Comparison of ENCODE assay signal across 14 cellular contexts in the genomic region with DNA sequence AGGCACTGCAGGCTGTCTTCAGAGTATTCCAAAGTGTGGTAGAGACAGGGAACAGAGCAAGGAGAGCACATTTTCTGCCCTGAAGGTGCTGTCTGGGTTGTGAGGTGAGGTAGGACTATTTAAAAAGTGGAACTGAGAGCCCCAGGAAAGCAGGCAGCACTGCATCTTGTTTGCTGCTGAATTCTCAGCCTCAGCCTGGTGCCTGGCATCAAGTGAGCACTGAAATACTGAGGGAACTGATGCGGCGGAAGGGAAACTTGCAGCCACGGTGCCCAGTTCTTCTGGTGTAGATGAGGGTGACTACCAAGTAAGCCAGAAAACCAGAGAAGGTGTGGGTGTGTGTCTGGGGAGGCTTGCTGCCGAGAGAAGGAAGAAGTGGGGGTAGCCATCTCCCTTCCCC. TPM values are rescaled to one million over a fixed set of nuclear protein-coding genes. Genes with fewer than 3 reads are reported as not detected.
A peak's percentile ranks its signal among the peaks of the same experiment; 100 is the strongest.
DNase-seq lines count a peak whose midpoint lies in the region; ATAC-seq and TF ChIP-seq lines count a peak whose summit lies in the region.
"Had no signal": no experiment of that assay in that cellular context is flagged by ENCODE, and none has a peak within 500 bp of the region (broad histone marks: within the 10 kb centered on the region; RNA-seq: fewer than 3 reads in every experiment).

No MANE protein-coding gene starts in this region.

- no peaks in the 10 kb centered on the region for H3K9me3 Mint-ChIP-seq in activated T-helper 17 cell treated with anti-CD3 and anti-CD28 coated beads, Interleukin-2, amount 50 U/mL, for 72 hours
- H3K9me3 Mint-ChIP-seq in stimulated activated naive B cell treated with anti-CD40 and anti-IgM and Interleukin-4, amounts not matched to agents 10 μg/mL and 1 μg/mL and 100 μg/mL, for 72 hours = no peaks in the 10 kb centered on the region

- WGBS in right cardiac atrium = 94% methylated on average over 4 of the region's 4 CpGs
- 91 to 99% methylated on average over 4 of the region's 4 CpGs for WGBS in heart right ventricle, 2 donors
- WGBS in upper lobe of left lung, 2 donors = 93 to 98% methylated on average over 4 of the region's 4 CpGs

- intact Hi-C loops in right cardiac atrium (cut with DNase I) (no loop called here), heart right ventricle (cut with DNase I) (no loop called here)

- H3K27me3 ChIP-seq in right cardiac atrium (ENCODE audit: control insufficient read depth, insufficient read depth) = no peaks in the 10 kb centered on the region
- H3K27me3 ChIP-seq in heart right ventricle = no peaks in the 10 kb centered on the region
- no peaks in the 10 kb centered on the region for H3K27me3 ChIP-seq in upper lobe of left lung
- H3K27me3 ChIP-seq: neutrophil had no signal

- peaks cover 27% of the 10 kb centered on the region for H3K36me3 Mint-ChIP-seq in activated T-helper 17 cell treated with anti-CD3 and anti-CD28 coated beads, Interleukin-2, amount 50 U/mL, for 72 hours (ENCODE audit: low read depth)
- H3K36me3 Mint-ChIP-seq in stimulated activated naive B cell treated with anti-CD40 and anti-IgM and Interleukin-4, amounts not matched to agents 10 μg/mL and 1 μg/mL and 100 μg/mL, for 72 hours = peaks cover 3 to 31% of the 10 kb centered on the region in 2 donors

- H3K4me3 ChIP-seq in right cardiac atrium (ENCODE audit: low read length) (no peak overlapping the region), heart right ventricle (no peak overlapping the region), upper lobe of left lung (no peak overlapping the region)
- H3K4me3 ChIP-seq: lung, thoracic aorta had no signal

- no peaks in the 10 kb centered on the region for H3K27me3 Mint-ChIP-seq in activated T-helper 17 cell treated with anti-CD3 and anti-CD28 coated beads, Interleukin-2, amount 50 U/mL, for 72 hours
- H3K27me3 Mint-ChIP-seq in stimulated activated naive B cell treated with anti-CD40 and anti-IgM and Interleukin-4, amounts not matched to agents 10 μg/mL and 1 μg/mL and 100 μg/mL, for 72 hours = no peaks in the 10 kb centered on the region

- H3K4me3 Mint-ChIP-seq in activated T-helper 17 cell treated with anti-CD3 and anti-CD28 coated beads, Interleukin-2, amount 50 U/mL, for 72 hours = peak overlapping the region; percentile 59
- peak overlapping the region; percentile 11 to 52 for H3K4me3 Mint-ChIP-seq in stimulated activated naive B cell treated with anti-CD40 and anti-IgM and Interleukin-4, amounts not matched to agents 10 μg/mL and 1 μg/mL and 100 μg/mL, for 72 hours

- DNase-seq in right cardiac atrium (no peak), heart right ventricle (no peak), GM19240 (ENCODE audit: insufficient read length, low spot score) (peak; percentile 14), upper lobe of left lung (no peak), NCI-H2171 treated with DMSO at 0.1 percent for 48 hours (lab: John Stamatoyannopoulos, UW) (no peak)
- peak; percentile 21 for DNase-seq in stimulated activated naive B cell treated with anti-CD40 and anti-IgM and Interleukin-4, amounts not matched to agents 10 μg/mL and 1 μg/mL and 100 μg/mL, for 72 hours
- DNase-seq: activated CD4-positive, CD25-positive, alpha-beta regulatory T cell; DMS79; NCI-H510A treated with DMSO at 0.1 percent for 48 hours had no signal

- H3K4me1 Mint-ChIP-seq in activated T-helper 17 cell treated with anti-CD3 and anti-CD28 coated beads, Interleukin-2, amount 50 U/mL, for 72 hours = peaks cover 53% of the 10 kb centered on the region
- H3K4me1 Mint-ChIP-seq in stimulated activated naive B cell treated with anti-CD40 and anti-IgM and Interleukin-4, amounts not matched to agents 10 μg/mL and 1 μg/mL and 100 μg/mL, for 72 hours = peaks cover 54 to 82% of the 10 kb centered on the region in 2 donors

- H3K36me3 ChIP-seq in heart right ventricle (peaks cover 0 to 28% (median 0%) of the 10 kb centered on the region in 9 donors), upper lobe of left lung (no peaks in the 10 kb centered on the region)
- H3K36me3 ChIP-seq: thoracic aorta had no signal

- TF ChIP-seq EP300 in upper lobe of left lung (IDR thresholded peaks at IDR 0.05) = no peak

- H3K27ac ChIP-seq in right cardiac atrium (ENCODE audit: low read length) (peak overlapping the region; percentile 13), heart right ventricle (peak overlapping the region in 1 of 10 donors; percentile 62), upper lobe of left lung (no peak overlapping the region)
- H3K27ac ChIP-seq: neutrophil had no signal

- H3K9me3 ChIP-seq in right cardiac atrium (ENCODE audit: control insufficient read depth, low read length) (no peaks in the 10 kb centered on the region), heart right ventricle (no peaks in the 10 kb centered on the region), upper lobe of left lung (no peaks in the 10 kb centered on the region)
- H3K9me3 ChIP-seq: neutrophil, thoracic aorta had no signal

- no peak for ATAC-seq in right cardiac atrium
- no peak for ATAC-seq in heart right ventricle
- peak; percentile 28 for ATAC-seq in activated T-helper 17 cell treated with anti-CD3 and anti-CD28 coated beads, Interleukin-2, amount 50 U/mL, for 72 hours (replicated peaks)
- ATAC-seq in stimulated activated naive B cell treated with anti-CD40 and anti-IgM and Interleukin-4, amounts not matched to agents 10 μg/mL and 1 μg/mL and 100 μg/mL, for 72 hours (replicated peaks) = peak; percentile 82 to 85
- no peak for ATAC-seq in HG03139 (IDR thresholded peaks at IDR 0.05; ENCODE audit: unreplicated experiment)
- ATAC-seq in upper lobe of left lung (ENCODE audit: low FRiP score in 2 of 2) = no peak

- no peak for TF ChIP-seq POLR2A in upper lobe of left lung (IDR thresholded peaks at IDR 0.05)

- peak overlapping the region; percentile 86 for H3K27ac Mint-ChIP-seq in activated T-helper 17 cell treated with anti-CD3 and anti-CD28 coated beads, Interleukin-2, amount 50 U/mL, for 72 hours
- H3K27ac Mint-ChIP-seq in stimulated activated naive B cell treated with anti-CD40 and anti-IgM and Interleukin-4, amounts not matched to agents 10 μg/mL and 1 μg/mL and 100 μg/mL, for 72 hours = peak overlapping the region; percentile 85

- H3K4me1 ChIP-seq in right cardiac atrium (ENCODE audit: control insufficient read depth, insufficient read depth, low read length) (peaks cover 24% of the 10 kb centered on the region), heart right ventricle (peaks cover 17 to 87% (median 62%) of the 10 kb centered on the region in 9 donors), upper lobe of left lung (peaks cover 31 to 57% (median 36%) of the 10 kb centered on the region in 4 donors)

- TF ChIP-seq CTCF in heart right ventricle (IDR thresholded peaks at IDR 0.05) (no peak), upper lobe of left lung (IDR thresholded peaks at IDR 0.05) (no peak)

RNA-seq across cellular contexts. Expression of a gene that starts 59.5 kb away (rescaled TPM):
- total RNA-seq in right cardiac atrium (10 to 100 TPM; 38.1 to 50.6 (median 39.8) TPM), heart right ventricle (10 to 100 TPM; 36.3 to 62.5 (median 56.0) TPM), upper lobe of left lung (100 to 1,000 TPM in 1 of 6 donors, 10 to 100 TPM in 5; 18.1 to 106 (median 60.3) TPM)
- polyA plus RNA-seq in right cardiac atrium (14.4 TPM), heart right ventricle (10 to 100 TPM in 1 of 2 donors, 1 to 10 TPM in 1; 1.7 to 21.6 TPM)
- 10 to 100 TPM; 45.3 to 59.1 TPM for total RNA-seq in activated T-helper 17 cell treated with anti-CD3 and anti-CD28 coated beads, Interleukin-2, amount 50 U/mL, for 72 hours

Comparison
In these comparisons a context has a peak if more than half of its experiments do, and no peak if none do; other contexts are left out.
1. ATAC-seq: peak in activated T-helper 17 cell treated with anti-CD3 and anti-CD28 coated beads, Interleukin-2, amount 50 U/mL, for 72 hours (single experiment) and stimulated activated naive B cell treated with anti-CD40 and anti-IgM and Interleukin-4, amounts not matched to agents 10 μg/mL and 1 μg/mL and 100 μg/mL, for 72 hours (2 of 2); none in right cardiac atrium (0 of 2), heart right ventricle (0 of 8), HG03139 (single experiment) and upper lobe of left lung (0 of 2).
2. DNase-seq: peak in GM19240 (single experiment) and stimulated activated naive B cell treated with anti-CD40 and anti-IgM and Interleukin-4, amounts not matched to agents 10 μg/mL and 1 μg/mL and 100 μg/mL, for 72 hours (single experiment); none in right cardiac atrium (0 of 3), heart right ventricle (0 of 2), upper lobe of left lung (0 of 2) and NCI-H2171 treated with DMSO at 0.1 percent for 48 hours (single experiment).